In genomic region chr16:86663691-86664517, GRCh38 we compare ENCODE assay signal across 9 cellular contexts.
A peak's percentile ranks its signal among the peaks of the same experiment; 100 is the strongest.
DNase-seq lines count a peak whose midpoint lies in the region; ATAC-seq and TF ChIP-seq lines count a peak whose summit lies in the region.
"Had no signal": no experiment of that assay in that cellular context is flagged by ENCODE, and none has a peak within 500 bp of the region (broad histone marks: within the 10 kb centered on the region; RNA-seq: fewer than 3 reads in every experiment).

No MANE protein-coding gene starts in this region.

- H3K9ac ChIP-seq in adipocyte (ENCODE audit: low read length): peak overlapping the region; percentile 36

- peaks cover 50% of the 10 kb centered on the region for H3K4me1 ChIP-seq in adipocyte (ENCODE audit: control insufficient read depth, insufficient read depth, low read length)
- no peaks in the 10 kb centered on the region for H3K4me1 ChIP-seq in adrenal gland (replicated peaks in 1 of 2)

- 65 to 70% (median 68%) methylated on average over 18 of the region's 18 CpGs for WGBS in adrenal gland, 4 donors

- H3K9me3 ChIP-seq in adipocyte (ENCODE audit: control insufficient read depth, low read length) (peaks cover 3% of the 10 kb centered on the region), adrenal gland (replicated peaks in 1 of 3) (no peaks in the 10 kb centered on the region)

- ATAC-seq in HG03342 (IDR thresholded peaks at IDR 0.05; ENCODE audit: unreplicated experiment): no peak

- H3K27ac ChIP-seq in adrenal gland: peak overlapping the region in 1 of 5 donors; percentile 54
- H3K27ac ChIP-seq: WERI-Rb-1 had no signal

- no peaks in the 10 kb centered on the region for H3K36me3 ChIP-seq in adipocyte (ENCODE audit: control insufficient read depth, insufficient read depth, low read length, severe bottlenecking)
- no peaks in the 10 kb centered on the region for H3K36me3 ChIP-seq in adrenal gland (replicated peaks in 1 of 2)
- H3K36me3 ChIP-seq: WERI-Rb-1 had no signal

- intact Hi-C loops in adrenal gland (cut with DNase I): no loop called here

- no peak for TF ChIP-seq CTCF in adrenal gland (IDR thresholded peaks at IDR 0.05)
- no peak for TF ChIP-seq CTCF in GM20000 (IDR thresholded peaks at IDR 0.05; ENCODE audit: extremely low read depth, missing control alignments)

- TF ChIP-seq POLR2A in adrenal gland (IDR thresholded peaks at IDR 0.05): no peak

- peak overlapping the region; percentile 48 for H3K4me3 ChIP-seq in adipocyte (ENCODE audit: low read length)
- H3K4me3 ChIP-seq in adrenal gland: no peak overlapping the region

- H3K27me3 ChIP-seq in adipocyte (replicated peaks; ENCODE audit: control insufficient read depth, insufficient read depth, low read length) (no peaks in the 10 kb centered on the region), adrenal gland (no peaks in the 10 kb centered on the region)

- DNase-seq in stimulated activated CD4-positive, alpha-beta T cell treated with anti-CD3 and anti-CD28 coated beads, Interleukin-4, amount 100 ng/mL, for 24 hours: peak; percentile 8
- DNase-seq in stimulated activated CD4-positive, alpha-beta T cell treated with anti-CD3 and anti-CD28 coated beads, Interleukin-4, amount 100 ng/mL, for 1 hour: no peak
- peak; percentile 56 for DNase-seq in adipocyte (ENCODE audit: low read depth)
- peak; percentile 51 for DNase-seq in iris pigment epithelial cell (ENCODE audit: low read depth)
- DNase-seq in NCI-H128 (lab: John Stamatoyannopoulos, UW; ENCODE audit: unreplicated experiment): no peak
- DNase-seq in adrenal gland: no peak
- no peak for DNase-seq in GM20000 (ENCODE audit: low spot score)
- DNase-seq: WERI-Rb-1 had no signal

Comparison
In these comparisons a context has a peak if more than half of its experiments do, and no peak if none do; other contexts are left out.
1. DNase-seq: peak in stimulated activated CD4-positive, alpha-beta T cell treated with anti-CD3 and anti-CD28 coated beads, Interleukin-4, amount 100 ng/mL, for 24 hours (single experiment), adipocyte (single experiment) and iris pigment epithelial cell (single experiment); none in stimulated activated CD4-positive, alpha-beta T cell treated with anti-CD3 and anti-CD28 coated beads, Interleukin-4, amount 100 ng/mL, for 1 hour (single experiment), NCI-H128 (single experiment), adrenal gland (0 of 7) and GM20000 (single experiment).